20 cellular contexts compared by ENCODE assay signal in genomic region chr5:39779836-39780235, GRCh38.
DNase-seq lines count a peak whose midpoint lies in the region; FAIRE-seq and TF ChIP-seq lines count a peak whose summit lies in the region.
"Had no signal": no experiment of that assay in that cellular context is flagged by ENCODE, and none has a peak within 500 bp of the region (broad histone marks: within the 10 kb centered on the region; RNA-seq: fewer than 3 reads in every experiment).

No MANE protein-coding gene starts in this region.

- POLR2A ChIA-PET in endothelial cell of umbilical vein (lab: Charles Lee): no interaction called here
- POLR2A ChIA-PET in activated CD4-positive, alpha-beta memory T cell treated with anti-CD3 and anti-CD28 coated beads for 36 hours (lab: Charles Lee): no interaction called here

- DNase-seq in GM23248 (peak; percentile 30), adipocyte (ENCODE audit: low read depth) (no peak), endothelial cell of umbilical vein (ENCODE audit: low read depth, low spot score) (peak; percentile 6), neural progenitor cell (ENCODE audit: low spot score) (no peak), Karpas-422 (no peak), smooth muscle cell (lab: John Stamatoyannopoulos, UW; ENCODE audit: unreplicated experiment) (no peak), NCI-H2227 treated with DMSO at 0.1 percent for 48 hours (lab: John Stamatoyannopoulos, UW) (no peak)
- no peak for DNase-seq in activated CD4-positive, alpha-beta memory T cell treated with anti-CD3 and anti-CD28 coated beads for 36 hours
- DNase-seq: CD4-positive, CD25-positive, alpha-beta regulatory T cell; DMS153; DND-41; KBM-7; MG63; NCI-H2029; NCI-H446 treated with DMSO at 0.1 percent for 48 hours; Right ventricle myocardium superior; RPMI8226 had no signal

- H3K27ac ChIP-seq in GM23248 (no peak overlapping the region), endothelial cell of umbilical vein (ENCODE audit: insufficient read depth, low read depth, low read length) (no peak overlapping the region), neural progenitor cell (no peak overlapping the region), Karpas-422 (ENCODE audit: low read length) (no peak overlapping the region), smooth muscle cell (ENCODE audit: low read depth) (no peak overlapping the region)
- H3K27ac ChIP-seq: BLaER1, SJSA1 had no signal

- no TSS peak for BruUV-seq in endothelial cell of umbilical vein (replicated peaks; lab: Mats Ljungman, UMichigan)

- no peaks in the 10 kb centered on the region for H3K36me3 ChIP-seq in GM23248 (ENCODE audit: low read depth)
- H3K36me3 ChIP-seq in adipocyte (ENCODE audit: control insufficient read depth, insufficient read depth, low read length, severe bottlenecking): no peaks in the 10 kb centered on the region
- no peaks in the 10 kb centered on the region for H3K36me3 ChIP-seq in endothelial cell of umbilical vein (ENCODE audit: control insufficient read depth in 2 of 2, extremely low read depth in 1 of 2, insufficient read depth in 2 of 2, low read length in 2 of 2)
- no peaks in the 10 kb centered on the region for H3K36me3 ChIP-seq in neural progenitor cell
- H3K36me3 ChIP-seq in Karpas-422 (ENCODE audit: insufficient read depth, low read length): no peaks in the 10 kb centered on the region
- no peaks in the 10 kb centered on the region for H3K36me3 ChIP-seq in smooth muscle cell (ENCODE audit: low read depth)
- H3K36me3 ChIP-seq: BLaER1, MG63, SJSA1 had no signal

- H3K79me2 ChIP-seq in GM23248 (ENCODE audit: insufficient read depth) (no peaks in the 10 kb centered on the region), endothelial cell of umbilical vein (ENCODE audit: control insufficient read depth, insufficient read depth, low read length) (no peaks in the 10 kb centered on the region), neural progenitor cell (ENCODE audit: low read depth) (no peaks in the 10 kb centered on the region), Karpas-422 (ENCODE audit: low read length) (no peaks in the 10 kb centered on the region), smooth muscle cell (ENCODE audit: low read depth) (no peaks in the 10 kb centered on the region)

- H3K4me1 ChIP-seq in GM23248 (ENCODE audit: insufficient read depth) (peaks cover 44% of the 10 kb centered on the region), adipocyte (ENCODE audit: control insufficient read depth, insufficient read depth, low read length) (peaks cover 32% of the 10 kb centered on the region), endothelial cell of umbilical vein (ENCODE audit: control insufficient read depth, extremely low read depth, insufficient read depth, low read length) (peaks cover 5% of the 10 kb centered on the region), neural progenitor cell (peaks cover 5% of the 10 kb centered on the region), Karpas-422 (ENCODE audit: low read length) (no peaks in the 10 kb centered on the region), smooth muscle cell (ENCODE audit: low read depth) (peaks cover 10% of the 10 kb centered on the region)
- H3K4me1 ChIP-seq: BLaER1 had no signal

- no peak for FAIRE-seq in endothelial cell of umbilical vein (lab: Jason Lieb, UNC)
- FAIRE-seq: GM18507 had no signal

- H3K9me3 ChIP-seq in GM23248 (ENCODE audit: low read depth) (no peaks in the 10 kb centered on the region), adipocyte (ENCODE audit: control insufficient read depth, low read length) (no peaks in the 10 kb centered on the region), endothelial cell of umbilical vein (replicated peaks; ENCODE audit: control insufficient read depth, insufficient read depth, low read length) (no peaks in the 10 kb centered on the region), neural progenitor cell (ENCODE audit: low read depth) (no peaks in the 10 kb centered on the region), Karpas-422 (ENCODE audit: low read length) (no peaks in the 10 kb centered on the region), smooth muscle cell (replicated peaks; ENCODE audit: low read depth) (no peaks in the 10 kb centered on the region)
- H3K9me3 ChIP-seq: BLaER1, MG63, SJSA1 had no signal

- no peaks in the 10 kb centered on the region for H3K4me1 Mint-ChIP-seq in neural progenitor cell
- peaks cover 4% of the 10 kb centered on the region for H3K4me1 Mint-ChIP-seq in activated CD4-positive, alpha-beta memory T cell treated with anti-CD3 and anti-CD28 coated beads for 36 hours (ENCODE audit: low read depth)
- H3K4me1 Mint-ChIP-seq: CD4-positive, CD25-positive, alpha-beta regulatory T cell had no signal

- intact Hi-C loops in endothelial cell of umbilical vein (cut with micrococcal nuclease): no loop called here
- intact Hi-C loops in activated CD4-positive, alpha-beta memory T cell treated with anti-CD3 and anti-CD28 coated beads for 36 hours (cut with micrococcal nuclease): no loop called here

- H3F3A ChIP-seq in GM23248 (ENCODE audit: insufficient read depth): peaks cover 16% of the 10 kb centered on the region
- H3F3A ChIP-seq in neural progenitor cell (ENCODE audit: low read depth): no peaks in the 10 kb centered on the region
- no peaks in the 10 kb centered on the region for H3F3A ChIP-seq in smooth muscle cell (ENCODE audit: low read depth)

- no peaks in the 10 kb centered on the region for H3K36me3 Mint-ChIP-seq in neural progenitor cell
- no peaks in the 10 kb centered on the region for H3K36me3 Mint-ChIP-seq in activated CD4-positive, alpha-beta memory T cell treated with anti-CD3 and anti-CD28 coated beads for 36 hours
- H3K36me3 Mint-ChIP-seq: CD4-positive, CD25-positive, alpha-beta regulatory T cell had no signal

- H4K20me1 ChIP-seq in GM23248 (ENCODE audit: insufficient read depth): no peaks in the 10 kb centered on the region
- no peaks in the 10 kb centered on the region for H4K20me1 ChIP-seq in endothelial cell of umbilical vein (replicated peaks; ENCODE audit: control insufficient read depth, extremely low read depth, insufficient read depth, low read length)
- no peaks in the 10 kb centered on the region for H4K20me1 ChIP-seq in neural progenitor cell (ENCODE audit: low read depth)
- no peaks in the 10 kb centered on the region for H4K20me1 ChIP-seq in Karpas-422 (ENCODE audit: insufficient read depth, low read depth, low read length)
- H4K20me1 ChIP-seq in smooth muscle cell (ENCODE audit: low read depth): no peaks in the 10 kb centered on the region
- H4K20me1 ChIP-seq: BLaER1 had no signal

- H2AFZ ChIP-seq in GM23248 (no peak overlapping the region), endothelial cell of umbilical vein (ENCODE audit: low read depth, low read length) (peak overlapping the region; percentile 23), neural progenitor cell (replicated peaks) (peak overlapping the region; percentile 86), Karpas-422 (ENCODE audit: low read length) (no peak overlapping the region), smooth muscle cell (ENCODE audit: low read depth) (no peak overlapping the region)

- H3K4me2 ChIP-seq in GM23248 (ENCODE audit: unreplicated experiment) (peak overlapping the region; percentile 39), endothelial cell of umbilical vein (ENCODE audit: insufficient read depth, low read length) (no peak overlapping the region), neural progenitor cell (no peak overlapping the region), Karpas-422 (ENCODE audit: low read depth, low read length, poor library complexity, severe bottlenecking) (no peak overlapping the region), smooth muscle cell (no peak overlapping the region)
- H3K4me2 ChIP-seq: BLaER1 had no signal

- H3K9ac ChIP-seq in GM23248: no peak overlapping the region
- H3K9ac ChIP-seq in adipocyte (ENCODE audit: low read length): no peak overlapping the region
- no peak overlapping the region for H3K9ac ChIP-seq in endothelial cell of umbilical vein (replicated peaks; ENCODE audit: extremely low read depth, insufficient read depth, low read length)
- H3K9ac ChIP-seq in neural progenitor cell: no peak overlapping the region
- H3K9ac ChIP-seq in Karpas-422 (ENCODE audit: low read length): no peak overlapping the region
- no peak overlapping the region for H3K9ac ChIP-seq in smooth muscle cell (ENCODE audit: low read depth)
- H3K9ac ChIP-seq: BLaER1 had no signal

- dilution Hi-C loops in endothelial cell of umbilical vein (cut with MboI; ENCODE audit: extremely low pct_ligation_motif_present, low sequenced_read_pairs): no loop called here

- CTCF ChIA-PET in endothelial cell of umbilical vein (lab: Charles Lee): interaction anchor here (1.0 to 1.3 kb wide), 2 partner anchors 17 to 20 kb away, joined by 3 to 4 read pairs; no protein-coding TSS in a partner anchor
- CTCF ChIA-PET in activated CD4-positive, alpha-beta memory T cell treated with anti-CD3 and anti-CD28 coated beads for 36 hours (lab: Charles Lee): no interaction called here

- H3K27ac Mint-ChIP-seq in neural progenitor cell: no peak overlapping the region
- H3K27ac Mint-ChIP-seq in activated CD4-positive, alpha-beta memory T cell treated with anti-CD3 and anti-CD28 coated beads for 36 hours: no peak overlapping the region
- H3K27ac Mint-ChIP-seq: CD4-positive, CD25-positive, alpha-beta regulatory T cell had no signal

- no peaks in the 10 kb centered on the region for H3K27me3 Mint-ChIP-seq in neural progenitor cell (ENCODE audit: insufficient read depth, low read depth)
- peaks cover 11% of the 10 kb centered on the region for H3K27me3 Mint-ChIP-seq in activated CD4-positive, alpha-beta memory T cell treated with anti-CD3 and anti-CD28 coated beads for 36 hours

- WGBS in GM23248 (ENCODE audit: low coverage in 1 of 2, low lambda C conversion rate in 2 of 2, missing lambda C conversion rate in 2 of 2), 2 experiments: 60 to 62% methylated on average over 2 of the region's 2 CpGs
- WGBS in smooth muscle cell (ENCODE audit: low lambda C conversion rate): 91% methylated on average over 2 of the region's 2 CpGs

- no peak for TF ChIP-seq POLR2A in endothelial cell of umbilical vein (IDR thresholded peaks at IDR 0.05; ENCODE audit: low read depth, low read length)

- H3K4me3 Mint-ChIP-seq in neural progenitor cell: no peak overlapping the region
- H3K4me3 Mint-ChIP-seq in activated CD4-positive, alpha-beta memory T cell treated with anti-CD3 and anti-CD28 coated beads for 36 hours: no peak overlapping the region
- H3K4me3 Mint-ChIP-seq: CD4-positive, CD25-positive, alpha-beta regulatory T cell had no signal

- TF ChIP-seq CTCF in endothelial cell of umbilical vein (IDR thresholded peaks at IDR 0.05; ENCODE audit: extremely low read depth in 1 of 2, insufficient read depth in 1 of 2, low read depth in 1 of 2, low read length in 2 of 2) (no peak), neural progenitor cell (IDR thresholded peaks at IDR 0.05) (no peak), smooth muscle cell (IDR thresholded peaks at IDR 0.05; ENCODE audit: borderline replicate concordance, insufficient read depth, poor library complexity, severe bottlenecking) (no peak)

- H3K9me1 ChIP-seq in endothelial cell of umbilical vein (replicated peaks; ENCODE audit: control insufficient read depth, extremely low read depth, insufficient read depth, low read length): no peaks in the 10 kb centered on the region

- H3K27me3 ChIP-seq in GM23248 (replicated peaks; ENCODE audit: insufficient read depth) (no peaks in the 10 kb centered on the region), adipocyte (replicated peaks; ENCODE audit: control insufficient read depth, insufficient read depth, low read length) (no peaks in the 10 kb centered on the region), endothelial cell of umbilical vein (ENCODE audit: control insufficient read depth in 2 of 2, insufficient read depth in 2 of 2, low read length in 2 of 2) (no peaks in the 10 kb centered on the region), neural progenitor cell (no peaks in the 10 kb centered on the region), Karpas-422 (ENCODE audit: low read length) (no peaks in the 10 kb centered on the region), smooth muscle cell (ENCODE audit: low read depth) (no peaks in the 10 kb centered on the region)
- H3K27me3 ChIP-seq: BLaER1, MG63, SJSA1 had no signal

- in situ Hi-C loops in GM23248 (cut with MboI): no loop called here

- H3K4me3 ChIP-seq in GM23248 (no peak overlapping the region), adipocyte (ENCODE audit: low read length) (peak overlapping the region; percentile 46), endothelial cell of umbilical vein (replicated peaks in 1 of 3; ENCODE audit: insufficient read depth in 1 of 3, low read depth in 1 of 3, low read length in 3 of 3) (no peak overlapping the region), neural progenitor cell (no peak overlapping the region), Karpas-422 (ENCODE audit: low read length) (no peak overlapping the region), smooth muscle cell (no peak overlapping the region)
- H3K4me3 ChIP-seq: BLaER1, MG63, SJSA1 had no signal

- H3K9me3 Mint-ChIP-seq in neural progenitor cell: no peaks in the 10 kb centered on the region
- H3K9me3 Mint-ChIP-seq in activated CD4-positive, alpha-beta memory T cell treated with anti-CD3 and anti-CD28 coated beads for 36 hours: no peaks in the 10 kb centered on the region

- H3K9me2 ChIP-seq in GM23248 (ENCODE audit: insufficient read depth): no peaks in the 10 kb centered on the region
- 0 out of 2 replicates have a peak, but pooled peaks cover 6% of the 10 kb centered on the region for H3K9me2 ChIP-seq in Karpas-422 (replicated peaks; ENCODE audit: insufficient read depth, low read length)

Comparison
In these comparisons a context has a peak if more than half of its experiments do, and no peak if none do; other contexts are left out.
1. DNase-seq: peak in GM23248 (single experiment) and endothelial cell of umbilical vein (single experiment); none in adipocyte (single experiment), neural progenitor cell (single experiment), activated CD4-positive, alpha-beta memory T cell treated with anti-CD3 and anti-CD28 coated beads for 36 hours (single experiment), Karpas-422 (single experiment), smooth muscle cell (single experiment) and NCI-H2227 treated with DMSO at 0.1 percent for 48 hours (single experiment).
2. H2AFZ ChIP-seq: peak in endothelial cell of umbilical vein (single experiment) and neural progenitor cell (single experiment); none in GM23248 (single experiment), Karpas-422 (single experiment) and smooth muscle cell (single experiment).